In genomic region chr16:3101018-3101840, GRCh38 we compare ENCODE assay signal across 9 cellular contexts. TPM values are rescaled to one million over a fixed set of nuclear protein-coding genes. Genes with fewer than 3 reads are reported as not detected.
DNase-seq lines count a peak whose midpoint lies in the region; ATAC-seq and TF ChIP-seq lines count a peak whose summit lies in the region.
"Had no signal": no experiment of that assay in that cellular context is flagged by ENCODE, and none has a peak within 500 bp of the region (broad histone marks: within the 10 kb centered on the region; RNA-seq: fewer than 3 reads in every experiment).

No MANE protein-coding gene starts in this region.

- H3K9me3 ChIP-seq in CD8-positive, alpha-beta memory T cell (ENCODE audit: low read length) = no peaks in the 10 kb centered on the region
- no peaks in the 10 kb centered on the region for H3K9me3 ChIP-seq in parathyroid adenoma (ENCODE audit: control insufficient read depth, low read length)
- H3K9me3 ChIP-seq: SJSA1 had no signal

- peak overlapping the region; percentile 67 to 93 (median 83) for H3K4me3 Mint-ChIP-seq in CD8-positive, alpha-beta memory T cell
- peak overlapping the region; percentile 52; the same call in 1 of the 2 replicates for H3K4me3 Mint-ChIP-seq in HFFc6
- peak overlapping the region; percentile 80 for H3K4me3 Mint-ChIP-seq in T-helper 1 cell treated with Interleukin-12 subunit alpha and Interleukin-12 subunit beta and Interleukin-4 antibody, amounts not matched to agents 30 μg/mL and 1 μg/mL, for 36 hours

- ATAC-seq in GM18858 (IDR thresholded peaks at IDR 0.05; ENCODE audit: unreplicated experiment) (no peak), HG03139 (IDR thresholded peaks at IDR 0.05; ENCODE audit: unreplicated experiment) (no peak)

- TF ChIP-seq CTCF in HFFc6 (IDR thresholded peaks at IDR 0.05) = peak; percentile 82
- no peak for TF ChIP-seq CTCF in parathyroid adenoma (IDR thresholded peaks at IDR 0.05)

- no peaks in the 10 kb centered on the region for H3K36me3 Mint-ChIP-seq in CD8-positive, alpha-beta memory T cell
- H3K36me3 Mint-ChIP-seq in HFFc6 (ENCODE audit: low read depth) = no peaks in the 10 kb centered on the region
- H3K36me3 Mint-ChIP-seq in T-helper 1 cell treated with Interleukin-12 subunit alpha and Interleukin-12 subunit beta and Interleukin-4 antibody, amounts not matched to agents 30 μg/mL and 1 μg/mL, for 36 hours (ENCODE audit: low read depth) = no peaks in the 10 kb centered on the region

- peaks cover 32% of the 10 kb centered on the region for H3K4me1 ChIP-seq in CD8-positive, alpha-beta memory T cell (ENCODE audit: insufficient read depth, low read length)
- peaks cover 9% of the 10 kb centered on the region for H3K4me1 ChIP-seq in parathyroid adenoma

- peak overlapping the region; percentile 47 for H3K4me3 ChIP-seq in CD8-positive, alpha-beta memory T cell (ENCODE audit: low read length)
- no peak overlapping the region for H3K4me3 ChIP-seq in parathyroid adenoma (ENCODE audit: low read depth, low read length)
- H3K4me3 ChIP-seq: SJSA1 had no signal

- H3K27me3 ChIP-seq in CD8-positive, alpha-beta memory T cell (ENCODE audit: insufficient read depth, low read length, poor library complexity, severe bottlenecking) = no peaks in the 10 kb centered on the region
- no peaks in the 10 kb centered on the region for H3K27me3 ChIP-seq in parathyroid adenoma (ENCODE audit: control insufficient read depth, insufficient read depth, low read length)
- H3K27me3 ChIP-seq: SJSA1 had no signal

- POLR2A ChIA-PET in CD8-positive, alpha-beta memory T cell (lab: Charles Lee) = interaction anchor here (1.3 to 1.4 kb wide), 2 partner anchors 26 to 49 kb away, joined by 3 to 10 read pairs; no protein-coding TSS in a partner anchor

- no peaks in the 10 kb centered on the region for H3K79me2 ChIP-seq in parathyroid adenoma

- H3K36me3 ChIP-seq in CD8-positive, alpha-beta memory T cell (ENCODE audit: insufficient read depth, low read length) = no peaks in the 10 kb centered on the region
- no peaks in the 10 kb centered on the region for H3K36me3 ChIP-seq in parathyroid adenoma (ENCODE audit: control insufficient read depth, insufficient read depth, low read length)
- H3K36me3 ChIP-seq: SJSA1 had no signal

- H3K27me3 Mint-ChIP-seq in CD8-positive, alpha-beta memory T cell = no peaks in the 10 kb centered on the region
- peaks cover 18% of the 10 kb centered on the region for H3K27me3 Mint-ChIP-seq in HFFc6 (ENCODE audit: insufficient read depth)
- H3K27me3 Mint-ChIP-seq in T-helper 1 cell treated with Interleukin-12 subunit alpha and Interleukin-12 subunit beta and Interleukin-4 antibody, amounts not matched to agents 30 μg/mL and 1 μg/mL, for 36 hours (ENCODE audit: low read depth) = no peaks in the 10 kb centered on the region

- no peak overlapping the region for H3K9ac ChIP-seq in parathyroid adenoma

- H3K4me2 ChIP-seq in parathyroid adenoma (ENCODE audit: low read length) = no peak overlapping the region

- peak overlapping the region; percentile 31 for H3K27ac ChIP-seq in CD8-positive, alpha-beta memory T cell (ENCODE audit: low read depth, low read length)
- peak overlapping the region; percentile 29 for H3K27ac ChIP-seq in parathyroid adenoma
- H3K27ac ChIP-seq: SJSA1 had no signal

- H2AFZ ChIP-seq in parathyroid adenoma = no peak overlapping the region

- H3K4me1 Mint-ChIP-seq in CD8-positive, alpha-beta memory T cell = peaks cover 37 to 57% (median 38%) of the 10 kb centered on the region in 3 donors
- peaks cover 30% of the 10 kb centered on the region for H3K4me1 Mint-ChIP-seq in HFFc6 (ENCODE audit: low read depth)
- H3K4me1 Mint-ChIP-seq in T-helper 1 cell treated with Interleukin-12 subunit alpha and Interleukin-12 subunit beta and Interleukin-4 antibody, amounts not matched to agents 30 μg/mL and 1 μg/mL, for 36 hours (ENCODE audit: low read depth) = peaks cover 36% of the 10 kb centered on the region

- H3K27ac Mint-ChIP-seq in CD8-positive, alpha-beta memory T cell = peak overlapping the region; percentile 39 to 90 (median 84)
- H3K27ac Mint-ChIP-seq in HFFc6 = no peak overlapping the region
- H3K27ac Mint-ChIP-seq in T-helper 1 cell treated with Interleukin-12 subunit alpha and Interleukin-12 subunit beta and Interleukin-4 antibody, amounts not matched to agents 30 μg/mL and 1 μg/mL, for 36 hours = peak overlapping the region; percentile 89

- CTCF ChIA-PET in CD8-positive, alpha-beta memory T cell (lab: Charles Lee) = interaction anchor here (0.7 to 20.2 kb wide), 11 partner anchors 12 to 62 kb away, joined by 3 to 278 read pairs (median 5); partner anchors contain the start of genes ZNF205 and ZNF213

- peak in 3 of 5 donors; percentile 23 to 58 (median 48) for DNase-seq in CD8-positive, alpha-beta memory T cell
- DNase-seq in HFFc6 (peak; percentile 9), ecto neural progenitor cell (ENCODE audit: low spot score) (peak; percentile 64), NCI-H1436 treated with DMSO at 0.1 percent for 48 hours (lab: John Stamatoyannopoulos, UW) (no peak)

- no peaks in the 10 kb centered on the region for H3K9me3 Mint-ChIP-seq in CD8-positive, alpha-beta memory T cell
- no peaks in the 10 kb centered on the region for H3K9me3 Mint-ChIP-seq in HFFc6
- H3K9me3 Mint-ChIP-seq in T-helper 1 cell treated with Interleukin-12 subunit alpha and Interleukin-12 subunit beta and Interleukin-4 antibody, amounts not matched to agents 30 μg/mL and 1 μg/mL, for 36 hours = no peaks in the 10 kb centered on the region

RNA-seq across cellular contexts. Expression of gene ZSCAN10, which starts 2.1 kb away (rescaled TPM):
- under 1 TPM in 1 of 2 experiments, not detected in 1; 0.15 TPM for total RNA-seq in CD8-positive, alpha-beta memory T cell
- polyA plus RNA-seq in CD8-positive, alpha-beta memory T cell = not detected
- total RNA-seq in HFFc6 (2021; fragmentation: NEBNext Ultra II Directional; extraction: Animal tissue kit (Norgen Biotek cat#: 25700)) = not detected
- total RNA-seq: SJSA1 had no signal

RNA-seq across cellular contexts. Expression of gene ZNF205, which starts 11.2 kb away (rescaled TPM):
- total RNA-seq in CD8-positive, alpha-beta memory T cell = under 1 TPM in 1 of 2 experiments, not detected in 1; 0.11 TPM
- polyA plus RNA-seq in CD8-positive, alpha-beta memory T cell = not detected
- total RNA-seq in HFFc6 (2021; fragmentation: NEBNext Ultra II Directional; extraction: Animal tissue kit (Norgen Biotek cat#: 25700)) = 10 to 100 TPM in 2 of 6 experiments, 1 to 10 TPM in 4; 7.6 to 10.2 (median 9.5) TPM

RNA-seq across cellular contexts. Expression of gene ZNF213, which starts 33.6 kb away (rescaled TPM):
- 10 to 100 TPM; 10.4 to 10.5 TPM for total RNA-seq in CD8-positive, alpha-beta memory T cell
- polyA plus RNA-seq in CD8-positive, alpha-beta memory T cell = 3.8 TPM
- total RNA-seq in HFFc6 (2021; fragmentation: NEBNext Ultra II Directional; extraction: Animal tissue kit (Norgen Biotek cat#: 25700)) = 1 to 10 TPM; 5.9 to 7.3 (median 6.9) TPM

RNA-seq across cellular contexts. Expression of gene IL32, which starts 35.8 kb away (rescaled TPM):
- total RNA-seq in CD8-positive, alpha-beta memory T cell = 100 to 1,000 TPM; 975 to 992 TPM
- polyA plus RNA-seq in CD8-positive, alpha-beta memory T cell = 3,843 TPM
- total RNA-seq in HFFc6 (2021; fragmentation: NEBNext Ultra II Directional; extraction: Animal tissue kit (Norgen Biotek cat#: 25700)) = 1 to 10 TPM in 5 of 6 experiments, under 1 TPM in 1; 1.00 to 2.3 (median 1.7) TPM

RNA-seq across cellular contexts. Expression of gene MMP25, which starts 54.9 kb away (rescaled TPM):
- 1 to 10 TPM; 1.5 to 1.9 TPM for total RNA-seq in CD8-positive, alpha-beta memory T cell
- 0.90 TPM for polyA plus RNA-seq in CD8-positive, alpha-beta memory T cell
- under 1 TPM in 3 of 6 experiments, not detected in 3; 0.05 to 0.17 (median 0.07) TPM for total RNA-seq in HFFc6 (2021; fragmentation: NEBNext Ultra II Directional; extraction: Animal tissue kit (Norgen Biotek cat#: 25700))

Comparison
In these comparisons a context has a peak if more than half of its experiments do, and no peak if none do; other contexts are left out.
1. RNA of gene ZNF205, which starts 11.2 kb away (total RNA-seq): 7.6 to 10.2 TPM in HFFc6; 0.11 TPM in CD8-positive, alpha-beta memory T cell; every median in the first group is over 4 times any median in the second.
2. Peak in every context shown above with its lines, with median percentiles within 50 percentile points of each other: H3K4me3 Mint-ChIP-seq.